Comparison of ENCODE assay signal across 8 cellular contexts in the genomic region with DNA sequence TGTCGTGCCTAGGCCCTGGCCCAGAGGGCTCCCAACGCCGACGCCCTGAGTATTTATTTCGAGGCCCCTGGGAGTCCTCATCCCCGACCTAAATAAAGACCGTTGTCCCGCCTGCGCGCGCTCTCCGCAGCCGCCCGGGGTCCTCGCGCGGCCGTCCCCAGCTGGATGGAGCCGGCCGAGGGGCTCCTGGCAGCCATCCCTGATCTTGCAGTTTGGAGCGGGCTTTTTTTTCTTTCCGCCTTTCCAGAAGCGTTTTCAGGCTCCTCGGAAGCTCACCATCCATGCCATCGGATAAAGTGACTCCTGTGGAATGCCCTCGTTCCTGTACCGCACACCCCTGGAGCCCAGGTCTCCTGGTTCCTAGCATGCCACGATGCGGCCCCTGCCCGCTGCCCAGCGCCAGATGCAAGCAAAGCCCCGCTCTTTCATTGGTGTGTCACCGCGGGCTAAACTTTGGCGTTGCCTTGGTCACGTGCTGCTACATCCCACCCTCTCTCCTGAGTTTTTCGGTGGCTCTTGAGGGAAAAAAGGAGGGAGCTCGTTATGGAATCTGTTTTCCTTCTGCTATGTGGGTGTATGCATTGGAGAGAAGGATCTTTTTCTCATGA. TPM values are rescaled to one million over a fixed set of nuclear protein-coding genes. Genes with fewer than 3 reads are reported as not detected.
A peak's percentile ranks its signal among the peaks of the same experiment; 100 is the strongest.
DNase-seq lines count a peak whose midpoint lies in the region; ATAC-seq and TF ChIP-seq lines count a peak whose summit lies in the region.

No MANE protein-coding gene starts in this region.

- H4K20me1 ChIP-seq in hepatocyte (ENCODE audit: insufficient read depth, poor library complexity, severe bottlenecking): no peaks in the 10 kb centered on the region

- H3K36me3 ChIP-seq in hepatocyte (replicated peaks; ENCODE audit: insufficient read depth, low read depth): no peaks in the 10 kb centered on the region

- H3K4me3 ChIP-seq in hepatocyte: peak overlapping the region; percentile 62

- H2AFZ ChIP-seq in hepatocyte: peak overlapping the region; percentile 82

- H3K27ac ChIP-seq in 22Rv1: peak overlapping the region; percentile 72; the same call in 1 of the 2 replicates
- H3K27ac ChIP-seq in hepatocyte: peak overlapping the region; percentile 95

- peak; percentile 11 for DNase-seq in NCI-H748 treated with DMSO at 0.1 percent for 48 hours (lab: John Stamatoyannopoulos, UW)
- peak in 39 of 56 donors; percentile 17 to 63 (median 43) for DNase-seq in amygdala (lab: John Stamatoyannopoulos, UW)
- DNase-seq in hepatocyte (ENCODE audit: low spot score): peak; percentile 71
- peak; percentile 59 for DNase-seq in putamen (ENCODE audit: low spot score)
- no peak for DNase-seq in OCI-M2 (lab: John Stamatoyannopoulos, UW; ENCODE audit: unreplicated experiment)

- ATAC-seq in GM18505 (IDR thresholded peaks at IDR 0.05; ENCODE audit: unreplicated experiment) (no peak), GM19463 (IDR thresholded peaks at IDR 0.05; ENCODE audit: unreplicated experiment) (no peak)

- WGBS in hepatocyte (ENCODE audit: low lambda C conversion rate, missing lambda C conversion rate): 1% methylated on average over 35 of the region's 38 CpGs

- TF ChIP-seq CTCF in 22Rv1 (IDR thresholded peaks at IDR 0.05): no peak
- TF ChIP-seq CTCF in hepatocyte (IDR thresholded peaks at IDR 0.05; ENCODE audit: poor library complexity): no peak

- peaks cover 34% of the 10 kb centered on the region for H3K79me2 ChIP-seq in hepatocyte

- TF ChIP-seq POLR2A in GM18505 (IDR thresholded peaks at IDR 0.05; ENCODE audit: borderline replicate concordance, extremely low read depth, insufficient read depth, insufficient read length): peak; percentile 6

- no peaks in the 10 kb centered on the region for H3K9me2 ChIP-seq in hepatocyte (replicated peaks; ENCODE audit: insufficient read depth)

- no peaks in the 10 kb centered on the region for H3K27me3 ChIP-seq in hepatocyte

- peaks cover 18% of the 10 kb centered on the region for H3K4me1 ChIP-seq in hepatocyte (ENCODE audit: insufficient read depth)

- no peaks in the 10 kb centered on the region for H3K9me3 ChIP-seq in hepatocyte (ENCODE audit: low read depth)

- H3K4me2 ChIP-seq in hepatocyte: peak overlapping the region; percentile 87

RNA-seq across cellular contexts. Expression of a gene that starts 0.7 kb away (rescaled TPM):
- total RNA-seq in hepatocyte: 18.7 and 53.5 TPM in 2 replicates
- 43.5 and 50.7 TPM in 2 replicates for polyA plus RNA-seq in hepatocyte

RNA-seq across cellular contexts. Expression of a gene that starts 51.7 kb away (rescaled TPM):
- total RNA-seq in hepatocyte: 90.6 and 101 TPM in 2 replicates
- 82.7 and 86.7 TPM in 2 replicates for polyA plus RNA-seq in hepatocyte

RNA-seq across cellular contexts. Expression of a gene that starts 58.2 kb away (rescaled TPM):
- total RNA-seq in hepatocyte: 5.3 and 9.8 TPM in 2 replicates
- 14.5 and 16.2 TPM in 2 replicates for polyA plus RNA-seq in hepatocyte

RNA-seq across cellular contexts. Expression of a gene that starts 59.2 kb away (rescaled TPM):
- total RNA-seq in hepatocyte: 30.4 and 42.5 TPM in 2 replicates
- 46.3 and 52.3 TPM in 2 replicates for polyA plus RNA-seq in hepatocyte
